In the genomic region with DNA sequence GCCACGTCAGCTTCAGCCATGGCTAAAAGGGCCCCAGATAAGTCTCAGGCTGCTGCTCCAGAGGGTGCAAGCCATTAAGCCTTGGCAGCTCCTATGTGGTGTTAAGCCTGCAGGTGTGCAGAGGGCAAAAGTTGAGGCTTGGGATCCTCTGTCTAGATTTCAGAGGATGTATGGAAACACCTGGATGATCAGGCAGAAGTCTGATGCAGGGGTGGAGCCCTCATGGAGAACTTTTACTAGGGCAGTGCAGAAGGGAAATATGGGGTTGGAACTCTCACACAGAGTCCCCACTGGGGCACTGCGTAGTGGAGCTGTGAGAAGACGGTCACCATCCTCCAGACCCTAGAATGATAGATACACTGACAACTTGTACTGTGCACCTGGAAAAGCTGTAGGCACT, we compare ENCODE assay signal across 10 cellular contexts. TPM values are rescaled to one million over a fixed set of nuclear protein-coding genes. Genes with fewer than 3 reads are reported as not detected.
"Had no signal": no experiment of that assay in that cellular context is flagged by ENCODE, and none has a peak within 500 bp of the region (broad histone marks: within the 10 kb centered on the region; RNA-seq: fewer than 3 reads in every experiment).

No MANE protein-coding gene starts in this region.

- FAIRE-seq: HepG2, HTR-8/SVneo had no signal

- DNase-seq: IMR-90, KBM-7, KG1 had no signal

- H3K27ac ChIP-seq: HL-60, KMS-11 had no signal

- H3K9ac ChIP-seq: KMS-11 had no signal

- ATAC-seq: HepG2 had no signal

- H3K4me2 ChIP-seq: KMS-11 had no signal

RNA-seq across cellular contexts. Expression of a gene that starts 47.9 kb away (rescaled TPM):
- total RNA-seq: HepG2, HT-29, HT1080, IMR-90 had no signal
- polyA plus RNA-seq: IgD-negative memory B cell, IMR-90 had no signal
